13 cellular contexts compared by ENCODE assay signal in genomic region chr9:37952731-37953130, GRCh38. TPM values are rescaled to one million over a fixed set of nuclear protein-coding genes. Genes with fewer than 3 reads are reported as not detected.
DNase-seq lines count a peak whose midpoint lies in the region; ATAC-seq and TF ChIP-seq lines count a peak whose summit lies in the region.
"Had no signal": no experiment of that assay in that cellular context is flagged by ENCODE, and none has a peak within 500 bp of the region (broad histone marks: within the 10 kb centered on the region; RNA-seq: fewer than 3 reads in every experiment).

No MANE protein-coding gene starts in this region.

- no TSS peak for BruUV-seq in MCF 10A (replicated peaks; lab: Mats Ljungman, UMichigan)

- no peak overlapping the region for H3K27ac ChIP-seq in suprapubic skin
- H3K27ac ChIP-seq: parathyroid adenoma had no signal

- TF ChIP-seq CTCF in MCF 10A (IDR thresholded peaks at IDR 0.05; ENCODE audit: unreplicated experiment) (no peak), suprapubic skin (IDR thresholded peaks at IDR 0.05) (no peak)

- H3K27me3 ChIP-seq in suprapubic skin: no peaks in the 10 kb centered on the region
- H3K27me3 ChIP-seq: SJSA1 had no signal

- DNase-seq in AG20443 (ENCODE audit: low spot score) (peak; percentile 50), HK-2 (ENCODE audit: unreplicated experiment) (peak; percentile 36), MCF 10A (ENCODE audit: unreplicated experiment) (peak; percentile 89), kidney glomerular epithelial cell (lab: John Stamatoyannopoulos, UW) (peak; percentile 91), suprapubic skin (ENCODE audit: low spot score in 2 of 2) (no peak), NOMO-1 (lab: John Stamatoyannopoulos, UW; ENCODE audit: unreplicated experiment in 2 of 2) (no peak), NCI-H2107 (lab: John Stamatoyannopoulos, UW) (no peak)
- DNase-seq: activated CD4-positive, alpha-beta T cell treated with anti-CD3 and anti-CD28 coated beads for 48 hours; amygdala; left colon had no signal

- TF ChIP-seq EP300 in suprapubic skin (IDR thresholded peaks at IDR 0.05): no peak

- CTCF ChIA-PET in MCF 10A (lab: Yijun Ruan, JAX): no interaction called here

- intact Hi-C loops in MCF 10A (cut with micrococcal nuclease): loop anchor here (2.0 kb wide), 1 partner anchor 14 kb away; no protein-coding TSS in a partner anchor

- no peak overlapping the region for H3K4me3 Mint-ChIP-seq in MCF 10A (ENCODE audit: unreplicated experiment)

- peaks cover 35% of the 10 kb centered on the region for H3K4me1 Mint-ChIP-seq in MCF 10A (ENCODE audit: insufficient read depth, unreplicated experiment)

- H3K27me3 Mint-ChIP-seq in MCF 10A (ENCODE audit: insufficient read depth, unreplicated experiment): no peaks in the 10 kb centered on the region

- TF ChIP-seq POLR2A in suprapubic skin (IDR thresholded peaks at IDR 0.05): no peak

- H3K9me3 ChIP-seq in suprapubic skin: no peaks in the 10 kb centered on the region
- H3K9me3 ChIP-seq: SJSA1 had no signal

- H3K27ac Mint-ChIP-seq in MCF 10A (ENCODE audit: low read depth, unreplicated experiment): peak overlapping the region; percentile 16

- peaks cover 16% of the 10 kb centered on the region for H3K4me1 ChIP-seq in suprapubic skin
- H3K4me1 ChIP-seq: parathyroid adenoma had no signal

- H3K9me3 Mint-ChIP-seq in MCF 10A (ENCODE audit: unreplicated experiment): no peaks in the 10 kb centered on the region

- 86% methylated on average over 6 of the region's 6 CpGs for WGBS in suprapubic skin

- POLR2A ChIA-PET in MCF 10A (lab: Yijun Ruan, JAX): interaction anchor here (0.9 to 1.1 kb wide), 2 partner anchors 12 to 72 kb away, joined by 3 read pairs; no protein-coding TSS in a partner anchor

- H3K36me3 Mint-ChIP-seq in MCF 10A (ENCODE audit: insufficient read depth, unreplicated experiment): peaks cover 33% of the 10 kb centered on the region

- no peak overlapping the region for H3K4me3 ChIP-seq in suprapubic skin
- H3K4me3 ChIP-seq: SJSA1 had no signal

- no peak for ATAC-seq in GM18867 (IDR thresholded peaks at IDR 0.05; ENCODE audit: unreplicated experiment)
- ATAC-seq: left colon had no signal

- H3K36me3 ChIP-seq in suprapubic skin: peaks cover 34% of the 10 kb centered on the region

RNA-seq across cellular contexts. Expression of gene SLC25A51, which starts 48.8 kb away (rescaled TPM):
- total RNA-seq in MCF 10A (2022): 29.6 and 30.3 TPM in 2 replicates
- 10 to 100 TPM; 21.0 to 31.6 (median 26.1) TPM for total RNA-seq in suprapubic skin

Comparison
In these comparisons a context has a peak if more than half of its experiments do, and no peak if none do; other contexts are left out.
1. DNase-seq: peak in AG20443 (single experiment), HK-2 (single experiment), MCF 10A (single experiment) and kidney glomerular epithelial cell (single experiment); none in suprapubic skin (0 of 2), NOMO-1 (0 of 2) and NCI-H2107 (single experiment).